Comparison of ENCODE assay signal across 18 cellular contexts in genomic region chr3:30619318-30619717, GRCh38. TPM values are rescaled to one million over a fixed set of nuclear protein-coding genes. Genes with fewer than 3 reads are reported as not detected.
DNase-seq lines count a peak whose midpoint lies in the region; ATAC-seq and TF ChIP-seq lines count a peak whose summit lies in the region.
"Had no signal": no experiment of that assay in that cellular context is flagged by ENCODE, and none has a peak within 500 bp of the region (broad histone marks: within the 10 kb centered on the region; RNA-seq: fewer than 3 reads in every experiment).

No MANE protein-coding gene starts in this region.

- intact Hi-C loops in CD8-positive, alpha-beta T cell (cut with DNase I, micrococcal nuclease) = no loop called here
- intact Hi-C loops in activated T-helper 1 cell treated with anti-CD3 and anti-CD28 coated beads, Interleukin-12 subunit alpha, Interleukin-12 subunit beta, Interleukin-2, Interleukin-4 antibody, amounts not matched to agents 30 ng/mL and 10 ng/mL and 1 ng/mL, durations not matched to agents 14 hours and 24 hours and 36 hours (cut with micrococcal nuclease) = no loop called here
- intact Hi-C loops in naive thymus-derived CD4-positive, alpha-beta T cell (cut with micrococcal nuclease) = loop anchor here (5.0 to 10.0 kb wide), 3 partner anchors 577 to 1815 kb away; no protein-coding TSS in a partner anchor
- intact Hi-C loops in dorsolateral prefrontal cortex (cut with DNase I) = no loop called here

- no peak for DNase-seq in T-helper 2 cell treated with Interferon-gamma antibody and Interleukin-4, amounts not matched to agents 5 μg/mL and 100 μg/mL, for 36 hours (ENCODE audit: low spot score)
- no peak for DNase-seq in T-helper 2 cell
- no peak for DNase-seq in CD8-positive, alpha-beta T cell
- no peak for DNase-seq in activated T-helper 1 cell treated with anti-CD3 and anti-CD28 coated beads, Interleukin-12 subunit alpha, Interleukin-12 subunit beta, Interleukin-2, Interleukin-4 antibody, amounts not matched to agents 30 ng/mL and 10 ng/mL and 1 ng/mL, durations not matched to agents 14 hours and 24 hours and 36 hours (ENCODE audit: low spot score)
- peak in 1 of 9 donors; percentile 1 for DNase-seq in naive thymus-derived CD4-positive, alpha-beta T cell
- no peak for DNase-seq in stimulated activated CD4-positive, alpha-beta T cell treated with anti-CD3 and anti-CD28 coated beads, Interleukin-12 subunit alpha, Interleukin-12 subunit beta, amount 100 ng/mL, for 4 hours
- DNase-seq in dorsolateral prefrontal cortex = no peak
- DNase-seq: 8988T, heart left ventricle, islet precursor cell, KBM-7, NCI-H1092, NCI-H748 treated with DMSO at 0.1 percent for 48 hours, tibial artery had no signal

- peak overlapping the region; percentile 88 for H3K27ac Mint-ChIP-seq in T-helper 2 cell treated with Interferon-gamma antibody and Interleukin-4, amounts not matched to agents 5 μg/mL and 100 μg/mL, for 36 hours
- H3K27ac Mint-ChIP-seq in CD8-positive, alpha-beta T cell = peak overlapping the region; percentile 90
- peak overlapping the region; percentile 98 for H3K27ac Mint-ChIP-seq in activated T-helper 1 cell treated with anti-CD3 and anti-CD28 coated beads, Interleukin-12 subunit alpha, Interleukin-12 subunit beta, Interleukin-2, Interleukin-4 antibody, amounts not matched to agents 30 ng/mL and 10 ng/mL and 1 ng/mL, durations not matched to agents 14 hours and 24 hours and 36 hours
- peak overlapping the region; percentile 88 to 98 (median 95) for H3K27ac Mint-ChIP-seq in naive thymus-derived CD4-positive, alpha-beta T cell

- H3K9me3 Mint-ChIP-seq in T-helper 2 cell treated with Interferon-gamma antibody and Interleukin-4, amounts not matched to agents 5 μg/mL and 100 μg/mL, for 36 hours = peaks cover 6% of the 10 kb centered on the region
- H3K9me3 Mint-ChIP-seq in CD8-positive, alpha-beta T cell = no peaks in the 10 kb centered on the region
- no peaks in the 10 kb centered on the region for H3K9me3 Mint-ChIP-seq in activated T-helper 1 cell treated with anti-CD3 and anti-CD28 coated beads, Interleukin-12 subunit alpha, Interleukin-12 subunit beta, Interleukin-2, Interleukin-4 antibody, amounts not matched to agents 30 ng/mL and 10 ng/mL and 1 ng/mL, durations not matched to agents 14 hours and 24 hours and 36 hours
- peaks cover 0 to 4% (median 0%) of the 10 kb centered on the region in 11 donors for H3K9me3 Mint-ChIP-seq in naive thymus-derived CD4-positive, alpha-beta T cell

- H3K36me3 Mint-ChIP-seq in T-helper 2 cell treated with Interferon-gamma antibody and Interleukin-4, amounts not matched to agents 5 μg/mL and 100 μg/mL, for 36 hours (ENCODE audit: low read depth) = peaks cover 57% of the 10 kb centered on the region
- peaks cover 55% of the 10 kb centered on the region for H3K36me3 Mint-ChIP-seq in CD8-positive, alpha-beta T cell
- H3K36me3 Mint-ChIP-seq in activated T-helper 1 cell treated with anti-CD3 and anti-CD28 coated beads, Interleukin-12 subunit alpha, Interleukin-12 subunit beta, Interleukin-2, Interleukin-4 antibody, amounts not matched to agents 30 ng/mL and 10 ng/mL and 1 ng/mL, durations not matched to agents 14 hours and 24 hours and 36 hours (ENCODE audit: low read depth) = peaks cover 60% of the 10 kb centered on the region
- H3K36me3 Mint-ChIP-seq in naive thymus-derived CD4-positive, alpha-beta T cell = peaks cover 15 to 51% (median 41%) of the 10 kb centered on the region in 5 donors

- no peaks in the 10 kb centered on the region for H3K9me3 ChIP-seq in CD8-positive, alpha-beta T cell (ENCODE audit: low read length)
- no peaks in the 10 kb centered on the region for H3K9me3 ChIP-seq in naive thymus-derived CD4-positive, alpha-beta T cell (ENCODE audit: control insufficient read depth in 2 of 3, low read length in 3 of 3)
- H3K9me3 ChIP-seq: heart left ventricle, neutrophil, right atrium auricular region, tibial artery had no signal

- no peaks in the 10 kb centered on the region for H3K27me3 Mint-ChIP-seq in T-helper 2 cell treated with Interferon-gamma antibody and Interleukin-4, amounts not matched to agents 5 μg/mL and 100 μg/mL, for 36 hours (ENCODE audit: low read depth)
- H3K27me3 Mint-ChIP-seq in CD8-positive, alpha-beta T cell (ENCODE audit: low read depth) = no peaks in the 10 kb centered on the region
- no peaks in the 10 kb centered on the region for H3K27me3 Mint-ChIP-seq in activated T-helper 1 cell treated with anti-CD3 and anti-CD28 coated beads, Interleukin-12 subunit alpha, Interleukin-12 subunit beta, Interleukin-2, Interleukin-4 antibody, amounts not matched to agents 30 ng/mL and 10 ng/mL and 1 ng/mL, durations not matched to agents 14 hours and 24 hours and 36 hours (ENCODE audit: insufficient read depth)
- H3K27me3 Mint-ChIP-seq in naive thymus-derived CD4-positive, alpha-beta T cell = no peaks in the 10 kb centered on the region

- H3K4me1 ChIP-seq in CD8-positive, alpha-beta T cell (ENCODE audit: insufficient read depth, low read length) = peaks cover 86% of the 10 kb centered on the region
- H3K4me1 ChIP-seq in naive thymus-derived CD4-positive, alpha-beta T cell (ENCODE audit: control insufficient read depth in 2 of 2, insufficient read depth in 2 of 2, low read length in 2 of 2) = peaks cover 75 to 87% of the 10 kb centered on the region in 2 donors

- no peak for TF ChIP-seq CTCF in CD8-positive, alpha-beta T cell (IDR thresholded peaks at IDR 0.05)
- TF ChIP-seq CTCF in dorsolateral prefrontal cortex (IDR thresholded peaks at IDR 0.05 in 54 of 56, conservative IDR thresholded peaks at IDR 0.05 in 2 of 56; ENCODE audit: low read depth in 1 of 56, partially characterized antibody in 56 of 56) = no peak

- CTCF ChIA-PET in CD8-positive, alpha-beta T cell (lab: Charles Lee) = no interaction called here
- CTCF ChIA-PET in naive thymus-derived CD4-positive, alpha-beta T cell (lab: Charles Lee) = interaction anchor here (0.9 kb wide), 1 partner anchor 9 kb away, joined by 9 read pairs; no protein-coding TSS in a partner anchor

- H3K36me3 ChIP-seq in CD8-positive, alpha-beta T cell (ENCODE audit: insufficient read depth, low read length) = peaks cover 5% of the 10 kb centered on the region
- H3K36me3 ChIP-seq in naive thymus-derived CD4-positive, alpha-beta T cell (ENCODE audit: control insufficient read depth in 2 of 3, insufficient read depth in 3 of 3, low read length in 3 of 3) = peaks cover 0 to 6% (median 0%) of the 10 kb centered on the region in 3 experiments

- H3K4me1 Mint-ChIP-seq in T-helper 2 cell treated with Interferon-gamma antibody and Interleukin-4, amounts not matched to agents 5 μg/mL and 100 μg/mL, for 36 hours (ENCODE audit: low read depth) = peaks cover 86% of the 10 kb centered on the region
- H3K4me1 Mint-ChIP-seq in CD8-positive, alpha-beta T cell (ENCODE audit: low read depth) = peaks cover 90% of the 10 kb centered on the region
- peaks cover 96% of the 10 kb centered on the region for H3K4me1 Mint-ChIP-seq in activated T-helper 1 cell treated with anti-CD3 and anti-CD28 coated beads, Interleukin-12 subunit alpha, Interleukin-12 subunit beta, Interleukin-2, Interleukin-4 antibody, amounts not matched to agents 30 ng/mL and 10 ng/mL and 1 ng/mL, durations not matched to agents 14 hours and 24 hours and 36 hours (ENCODE audit: low read depth)
- peaks cover 75 to 100% (median 95%) of the 10 kb centered on the region in 7 donors for H3K4me1 Mint-ChIP-seq in naive thymus-derived CD4-positive, alpha-beta T cell

- H3K27ac ChIP-seq in CD8-positive, alpha-beta T cell (ENCODE audit: low read depth, low read length) = peak overlapping the region; percentile 1
- peak overlapping the region; percentile 73 for H3K27ac ChIP-seq in naive thymus-derived CD4-positive, alpha-beta T cell (ENCODE audit: low read depth, low read length)
- no peak overlapping the region for H3K27ac ChIP-seq in dorsolateral prefrontal cortex
- H3K27ac ChIP-seq: right atrium auricular region, tibial artery had no signal

- no peaks in the 10 kb centered on the region for H3K27me3 ChIP-seq in CD8-positive, alpha-beta T cell (ENCODE audit: insufficient read depth, low read length)
- H3K27me3 ChIP-seq in naive thymus-derived CD4-positive, alpha-beta T cell (ENCODE audit: control insufficient read depth in 2 of 2, insufficient read depth in 2 of 2, low read length in 2 of 2) = no peaks in the 10 kb centered on the region
- no peaks in the 10 kb centered on the region for H3K27me3 ChIP-seq in dorsolateral prefrontal cortex
- H3K27me3 ChIP-seq: heart left ventricle, neutrophil, right atrium auricular region, tibial artery had no signal

- H3K4me3 Mint-ChIP-seq in T-helper 2 cell treated with Interferon-gamma antibody and Interleukin-4, amounts not matched to agents 5 μg/mL and 100 μg/mL, for 36 hours = peak overlapping the region; percentile 64
- H3K4me3 Mint-ChIP-seq in CD8-positive, alpha-beta T cell = peak overlapping the region; percentile 64
- H3K4me3 Mint-ChIP-seq in activated T-helper 1 cell treated with anti-CD3 and anti-CD28 coated beads, Interleukin-12 subunit alpha, Interleukin-12 subunit beta, Interleukin-2, Interleukin-4 antibody, amounts not matched to agents 30 ng/mL and 10 ng/mL and 1 ng/mL, durations not matched to agents 14 hours and 24 hours and 36 hours = peak overlapping the region; percentile 60
- peak overlapping the region; percentile 71 to 100 (median 88) for H3K4me3 Mint-ChIP-seq in naive thymus-derived CD4-positive, alpha-beta T cell

- H3K4me3 ChIP-seq in CD8-positive, alpha-beta T cell (ENCODE audit: low read depth, low read length) = no peak overlapping the region
- H3K4me3 ChIP-seq in naive thymus-derived CD4-positive, alpha-beta T cell (ENCODE audit: low read length) = peak overlapping the region; percentile 29
- H3K4me3 ChIP-seq in dorsolateral prefrontal cortex = no peak overlapping the region
- H3K4me3 ChIP-seq: heart left ventricle, right atrium auricular region, tibial artery had no signal

- POLR2A ChIA-PET in CD8-positive, alpha-beta T cell (lab: Charles Lee) = interaction anchor here (0.9 to 6.7 kb wide), 3 partner anchors 9 to 17 kb away, joined by 4 to 58 read pairs (median 5); partner anchors contain the start of gene TGFBR2
- POLR2A ChIA-PET in naive thymus-derived CD4-positive, alpha-beta T cell (lab: Charles Lee) = interaction anchor here (0.7 to 27.4 kb wide), 5 partner anchors 10 to 757 kb away, joined by 3 to 853 read pairs (median 5); partner anchors contain the start of gene TGFBR2

- ATAC-seq in CD8-positive, alpha-beta T cell = no peak
- ATAC-seq in naive thymus-derived CD4-positive, alpha-beta T cell = no peak
- ATAC-seq in HG03097 (IDR thresholded peaks at IDR 0.05; ENCODE audit: low FRiP score, unreplicated experiment) = no peak
- ATAC-seq: heart left ventricle, Panc1 had no signal

RNA-seq across cellular contexts. Expression of gene TGFBR2, which starts 12.9 kb away (rescaled TPM):
- total RNA-seq in CD8-positive, alpha-beta T cell = 100 to 1,000 TPM; 191 to 197 TPM
- total RNA-seq in activated T-helper 1 cell treated with anti-CD3 and anti-CD28 coated beads, Interleukin-12 subunit alpha, Interleukin-12 subunit beta, Interleukin-2, Interleukin-4 antibody, amounts not matched to agents 30 ng/mL and 10 ng/mL and 1 ng/mL, durations not matched to agents 14 hours and 24 hours and 36 hours = 58.2 and 59.6 TPM in 2 replicates
- total RNA-seq in naive thymus-derived CD4-positive, alpha-beta T cell = 100 to 1,000 TPM in 4 of 5 experiments, 10 to 100 TPM in 1; 63.0 to 171 (median 155) TPM
- polyA plus RNA-seq in naive thymus-derived CD4-positive, alpha-beta T cell = 100 to 1,000 TPM; 150 to 263 TPM
- total RNA-seq in dorsolateral prefrontal cortex = 10 to 100 TPM in 113 of 120 experiments, 1 to 10 TPM in 7; 6.9 to 41.8 (median 15.9) TPM

Comparison
In these comparisons a context has a peak if more than half of its experiments do, and no peak if none do; other contexts are left out.
1. H3K27ac ChIP-seq: peak in CD8-positive, alpha-beta T cell (single experiment) and naive thymus-derived CD4-positive, alpha-beta T cell (single experiment); none in dorsolateral prefrontal cortex (0 of 59).
2. intact Hi-C loops: an anchor here in naive thymus-derived CD4-positive, alpha-beta T cell (5.0 to 10.0 kb wide); none called in CD8-positive, alpha-beta T cell, activated T-helper 1 cell treated with anti-CD3 and anti-CD28 coated beads, Interleukin-12 subunit alpha, Interleukin-12 subunit beta, Interleukin-2, Interleukin-4 antibody, amounts not matched to agents 30 ng/mL and 10 ng/mL and 1 ng/mL, durations not matched to agents 14 hours and 24 hours and 36 hours and dorsolateral prefrontal cortex.
3. Peak in every context shown above with its lines, with median percentiles within 50 percentile points of each other: H3K27ac Mint-ChIP-seq and H3K4me3 Mint-ChIP-seq.